In genomic region chr11:63681208-63682044, GRCh38 we compare ENCODE assay signal across 1 cellular context.
A peak's percentile ranks its signal among the peaks of the same experiment; 100 is the strongest.
TF ChIP-seq lines count a peak whose summit lies in the region.

A gene with protein sequence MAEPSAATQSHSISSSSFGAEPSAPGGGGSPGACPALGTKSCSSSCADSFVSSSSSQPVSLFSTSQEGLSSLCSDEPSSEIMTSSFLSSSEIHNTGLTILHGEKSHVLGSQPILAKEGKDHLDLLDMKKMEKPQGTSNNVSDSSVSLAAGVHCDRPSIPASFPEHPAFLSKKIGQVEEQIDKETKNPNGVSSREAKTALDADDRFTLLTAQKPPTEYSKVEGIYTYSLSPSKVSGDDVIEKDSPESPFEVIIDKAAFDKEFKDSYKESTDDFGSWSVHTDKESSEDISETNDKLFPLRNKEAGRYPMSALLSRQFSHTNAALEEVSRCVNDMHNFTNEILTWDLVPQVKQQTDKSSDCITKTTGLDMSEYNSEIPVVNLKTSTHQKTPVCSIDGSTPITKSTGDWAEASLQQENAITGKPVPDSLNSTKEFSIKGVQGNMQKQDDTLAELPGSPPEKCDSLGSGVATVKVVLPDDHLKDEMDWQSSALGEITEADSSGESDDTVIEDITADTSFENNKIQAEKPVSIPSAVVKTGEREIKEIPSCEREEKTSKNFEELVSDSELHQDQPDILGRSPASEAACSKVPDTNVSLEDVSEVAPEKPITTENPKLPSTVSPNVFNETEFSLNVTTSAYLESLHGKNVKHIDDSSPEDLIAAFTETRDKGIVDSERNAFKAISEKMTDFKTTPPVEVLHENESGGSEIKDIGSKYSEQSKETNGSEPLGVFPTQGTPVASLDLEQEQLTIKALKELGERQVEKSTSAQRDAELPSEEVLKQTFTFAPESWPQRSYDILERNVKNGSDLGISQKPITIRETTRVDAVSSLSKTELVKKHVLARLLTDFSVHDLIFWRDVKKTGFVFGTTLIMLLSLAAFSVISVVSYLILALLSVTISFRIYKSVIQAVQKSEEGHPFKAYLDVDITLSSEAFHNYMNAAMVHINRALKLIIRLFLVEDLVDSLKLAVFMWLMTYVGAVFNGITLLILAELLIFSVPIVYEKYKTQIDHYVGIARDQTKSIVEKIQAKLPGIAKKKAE (plus strand): TSS chr11:63681500. CDS start chr11:63681637, 137 bp downstream.

TF ChIP-seq in K562, 482 proteins besides CTCF, POLR2A, EP300 and RAD21 (continued from another document and continues in another):
- no peak for TF ChIP-seq CEBPZ (IDR thresholded peaks at IDR 0.05; ENCODE audit: borderline replicate concordance, low read depth, low read length)
- TF ChIP-seq ELF4 (CRISPR knock-in tag; IDR thresholded peaks at IDR 0.05) = no peak
- no peak for TF ChIP-seq ZNF764 (CRISPR knock-in tag; IDR thresholded peaks at IDR 0.05; ENCODE audit: low read depth)
- no peak for TF ChIP-seq ATF1 (CRISPR knock-in tag; IDR thresholded peaks at IDR 0.05)
- peak; percentile 33; the same call in 1 of the 2 replicates for TF ChIP-seq ATF1 (tag; IDR thresholded peaks at IDR 0.05)
- TF ChIP-seq ZNF282 (CRISPR knock-in tag; IDR thresholded peaks at IDR 0.05) = no peak
- peak; percentile 93 for TF ChIP-seq HDAC3 (IDR thresholded peaks at IDR 0.05; ENCODE audit: borderline replicate concordance, partially characterized antibody)
- peak; percentile 62 for TF ChIP-seq MYC (IDR thresholded peaks at IDR 0.05; ENCODE audit: low read depth, low read length)
- peak; percentile 73; the same call in 1 of the 2 replicates for TF ChIP-seq MYC (CRISPR knock-in tag; IDR thresholded peaks at IDR 0.05; ENCODE audit: borderline replicate concordance, low read depth)
- no peak for TF ChIP-seq RREB1 (CRISPR knock-in tag; IDR thresholded peaks at IDR 0.05)
- no peak for TF ChIP-seq E4F1 (CRISPR knock-in tag; IDR thresholded peaks at IDR 0.05; ENCODE audit: borderline replicate concordance)
- TF ChIP-seq ARID4B (CRISPR knock-in tag; IDR thresholded peaks at IDR 0.05) = peak; percentile 83; the same call in 1 of the 2 replicates
- TF ChIP-seq, protein P1, sequence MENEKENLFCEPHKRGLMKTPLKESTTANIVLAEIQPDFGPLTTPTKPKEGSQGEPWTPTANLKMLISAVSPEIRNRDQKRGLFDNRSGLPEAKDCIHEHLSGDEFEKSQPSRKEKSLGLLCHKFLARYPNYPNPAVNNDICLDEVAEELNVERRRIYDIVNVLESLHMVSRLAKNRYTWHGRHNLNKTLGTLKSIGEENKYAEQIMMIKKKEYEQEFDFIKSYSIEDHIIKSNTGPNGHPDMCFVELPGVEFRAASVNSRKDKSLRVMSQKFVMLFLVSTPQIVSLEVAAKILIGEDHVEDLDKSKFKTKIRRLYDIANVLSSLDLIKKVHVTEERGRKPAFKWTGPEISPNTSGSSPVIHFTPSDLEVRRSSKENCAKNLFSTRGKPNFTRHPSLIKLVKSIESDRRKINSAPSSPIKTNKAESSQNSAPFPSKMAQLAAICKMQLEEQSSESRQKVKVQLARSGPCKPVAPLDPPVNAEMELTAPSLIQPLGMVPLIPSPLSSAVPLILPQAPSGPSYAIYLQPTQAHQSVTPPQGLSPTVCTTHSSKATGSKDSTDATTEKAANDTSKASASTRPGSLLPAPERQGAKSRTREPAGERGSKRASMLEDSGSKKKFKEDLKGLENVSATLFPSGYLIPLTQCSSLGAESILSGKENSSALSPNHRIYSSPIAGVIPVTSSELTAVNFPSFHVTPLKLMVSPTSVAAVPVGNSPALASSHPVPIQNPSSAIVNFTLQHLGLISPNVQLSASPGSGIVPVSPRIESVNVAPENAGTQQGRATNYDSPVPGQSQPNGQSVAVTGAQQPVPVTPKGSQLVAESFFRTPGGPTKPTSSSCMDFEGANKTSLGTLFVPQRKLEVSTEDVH (IDR thresholded peaks at IDR 0.05; ENCODE audit: low read depth, partially characterized antibody) = no peak
- TF ChIP-seq ZNF551 (CRISPR knock-in tag; IDR thresholded peaks at IDR 0.05) = no peak
- no peak for TF ChIP-seq RBM22 (IDR thresholded peaks at IDR 0.05; ENCODE audit: low read depth, low read length, poor library complexity, severe bottlenecking)
- TF ChIP-seq IRF2 (CRISPR knock-in tag; IDR thresholded peaks at IDR 0.05) = no peak
- TF ChIP-seq RAD51 (IDR thresholded peaks at IDR 0.05; ENCODE audit: borderline replicate concordance, low read depth) = no peak
- TF ChIP-seq YY1 (IDR thresholded peaks at IDR 0.05; ENCODE audit: borderline replicate concordance in 1 of 3, control insufficient read depth in 1 of 3, extremely low read depth in 1 of 3, insufficient read depth in 3 of 3, insufficient read length in 1 of 3, insufficient replicate concordance in 2 of 3, low read depth in 1 of 3, low read length in 2 of 3) = peak in 1 of 3 experiments; percentile 28
- TF ChIP-seq NFYB (IDR thresholded peaks at IDR 0.05; ENCODE audit: extremely low read depth, insufficient read length) = no peak
- no peak for TF ChIP-seq ZKSCAN3 (CRISPR knock-in tag; IDR thresholded peaks at IDR 0.05)
- TF ChIP-seq FOXM1 (IDR thresholded peaks at IDR 0.05; ENCODE audit: low read depth) = 0 out of 2 replicates have a peak, but pooled peaks have one; percentile 10
- TF ChIP-seq FOXM1 (CRISPR knock-in tag; IDR thresholded peaks at IDR 0.05; ENCODE audit: low read depth) = peak; percentile 76
- TF ChIP-seq TRIM24 (IDR thresholded peaks at IDR 0.05) = 0 out of 4 replicates have a peak, but pooled peaks of 1 of the 2 experiments have one; percentile 26
- TF ChIP-seq CBX1 (IDR thresholded peaks at IDR 0.05; ENCODE audit: low read depth) = 0 out of 2 replicates have a peak, but pooled peaks have one; percentile 17
- TF ChIP-seq, protein P2, sequence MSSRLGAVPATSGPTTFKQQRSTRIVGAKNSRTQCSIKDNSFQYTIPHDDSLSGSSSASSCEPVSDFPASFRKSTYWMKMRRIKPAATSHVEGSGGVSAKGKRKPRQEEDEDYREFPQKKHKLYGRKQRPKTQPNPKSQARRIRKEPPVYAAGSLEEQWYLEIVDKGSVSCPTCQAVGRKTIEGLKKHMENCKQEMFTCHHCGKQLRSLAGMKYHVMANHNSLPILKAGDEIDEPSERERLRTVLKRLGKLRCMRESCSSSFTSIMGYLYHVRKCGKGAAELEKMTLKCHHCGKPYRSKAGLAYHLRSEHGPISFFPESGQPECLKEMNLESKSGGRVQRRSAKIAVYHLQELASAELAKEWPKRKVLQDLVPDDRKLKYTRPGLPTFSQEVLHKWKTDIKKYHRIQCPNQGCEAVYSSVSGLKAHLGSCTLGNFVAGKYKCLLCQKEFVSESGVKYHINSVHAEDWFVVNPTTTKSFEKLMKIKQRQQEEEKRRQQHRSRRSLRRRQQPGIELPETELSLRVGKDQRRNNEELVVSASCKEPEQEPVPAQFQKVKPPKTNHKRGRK (tag; IDR thresholded peaks at IDR 0.05) = no peak
- peak; percentile 17 for TF ChIP-seq DACH1 (IDR thresholded peaks at IDR 0.05; ENCODE audit: partially characterized antibody)
- peak; percentile 79 for TF ChIP-seq LCOR (CRISPR knock-in tag; IDR thresholded peaks at IDR 0.05)
- no peak for TF ChIP-seq CBFB (CRISPR knock-in tag; IDR thresholded peaks at IDR 0.05)
- TF ChIP-seq MTA3 (IDR thresholded peaks at IDR 0.05; ENCODE audit: borderline replicate concordance) = no peak; the same call in 1 of the 2 replicates
- no peak for TF ChIP-seq CHD4 (IDR thresholded peaks at IDR 0.05; ENCODE audit: insufficient read depth, insufficient replicate concordance, low read depth, low read length, poor library complexity, severe bottlenecking)
